1 cellular context compared by ENCODE assay signal in genomic region chr6:31655349-31656237, GRCh38.
TF ChIP-seq lines count a peak whose summit lies in the region.

Gene APOM (plus strand): TSS chr6:31655894. CDS start chr6:31655967, 73 bp downstream.

TF ChIP-seq in GM23338, 12 proteins besides CTCF, POLR2A, EP300 and RAD21:
- TF ChIP-seq, protein P1, sequence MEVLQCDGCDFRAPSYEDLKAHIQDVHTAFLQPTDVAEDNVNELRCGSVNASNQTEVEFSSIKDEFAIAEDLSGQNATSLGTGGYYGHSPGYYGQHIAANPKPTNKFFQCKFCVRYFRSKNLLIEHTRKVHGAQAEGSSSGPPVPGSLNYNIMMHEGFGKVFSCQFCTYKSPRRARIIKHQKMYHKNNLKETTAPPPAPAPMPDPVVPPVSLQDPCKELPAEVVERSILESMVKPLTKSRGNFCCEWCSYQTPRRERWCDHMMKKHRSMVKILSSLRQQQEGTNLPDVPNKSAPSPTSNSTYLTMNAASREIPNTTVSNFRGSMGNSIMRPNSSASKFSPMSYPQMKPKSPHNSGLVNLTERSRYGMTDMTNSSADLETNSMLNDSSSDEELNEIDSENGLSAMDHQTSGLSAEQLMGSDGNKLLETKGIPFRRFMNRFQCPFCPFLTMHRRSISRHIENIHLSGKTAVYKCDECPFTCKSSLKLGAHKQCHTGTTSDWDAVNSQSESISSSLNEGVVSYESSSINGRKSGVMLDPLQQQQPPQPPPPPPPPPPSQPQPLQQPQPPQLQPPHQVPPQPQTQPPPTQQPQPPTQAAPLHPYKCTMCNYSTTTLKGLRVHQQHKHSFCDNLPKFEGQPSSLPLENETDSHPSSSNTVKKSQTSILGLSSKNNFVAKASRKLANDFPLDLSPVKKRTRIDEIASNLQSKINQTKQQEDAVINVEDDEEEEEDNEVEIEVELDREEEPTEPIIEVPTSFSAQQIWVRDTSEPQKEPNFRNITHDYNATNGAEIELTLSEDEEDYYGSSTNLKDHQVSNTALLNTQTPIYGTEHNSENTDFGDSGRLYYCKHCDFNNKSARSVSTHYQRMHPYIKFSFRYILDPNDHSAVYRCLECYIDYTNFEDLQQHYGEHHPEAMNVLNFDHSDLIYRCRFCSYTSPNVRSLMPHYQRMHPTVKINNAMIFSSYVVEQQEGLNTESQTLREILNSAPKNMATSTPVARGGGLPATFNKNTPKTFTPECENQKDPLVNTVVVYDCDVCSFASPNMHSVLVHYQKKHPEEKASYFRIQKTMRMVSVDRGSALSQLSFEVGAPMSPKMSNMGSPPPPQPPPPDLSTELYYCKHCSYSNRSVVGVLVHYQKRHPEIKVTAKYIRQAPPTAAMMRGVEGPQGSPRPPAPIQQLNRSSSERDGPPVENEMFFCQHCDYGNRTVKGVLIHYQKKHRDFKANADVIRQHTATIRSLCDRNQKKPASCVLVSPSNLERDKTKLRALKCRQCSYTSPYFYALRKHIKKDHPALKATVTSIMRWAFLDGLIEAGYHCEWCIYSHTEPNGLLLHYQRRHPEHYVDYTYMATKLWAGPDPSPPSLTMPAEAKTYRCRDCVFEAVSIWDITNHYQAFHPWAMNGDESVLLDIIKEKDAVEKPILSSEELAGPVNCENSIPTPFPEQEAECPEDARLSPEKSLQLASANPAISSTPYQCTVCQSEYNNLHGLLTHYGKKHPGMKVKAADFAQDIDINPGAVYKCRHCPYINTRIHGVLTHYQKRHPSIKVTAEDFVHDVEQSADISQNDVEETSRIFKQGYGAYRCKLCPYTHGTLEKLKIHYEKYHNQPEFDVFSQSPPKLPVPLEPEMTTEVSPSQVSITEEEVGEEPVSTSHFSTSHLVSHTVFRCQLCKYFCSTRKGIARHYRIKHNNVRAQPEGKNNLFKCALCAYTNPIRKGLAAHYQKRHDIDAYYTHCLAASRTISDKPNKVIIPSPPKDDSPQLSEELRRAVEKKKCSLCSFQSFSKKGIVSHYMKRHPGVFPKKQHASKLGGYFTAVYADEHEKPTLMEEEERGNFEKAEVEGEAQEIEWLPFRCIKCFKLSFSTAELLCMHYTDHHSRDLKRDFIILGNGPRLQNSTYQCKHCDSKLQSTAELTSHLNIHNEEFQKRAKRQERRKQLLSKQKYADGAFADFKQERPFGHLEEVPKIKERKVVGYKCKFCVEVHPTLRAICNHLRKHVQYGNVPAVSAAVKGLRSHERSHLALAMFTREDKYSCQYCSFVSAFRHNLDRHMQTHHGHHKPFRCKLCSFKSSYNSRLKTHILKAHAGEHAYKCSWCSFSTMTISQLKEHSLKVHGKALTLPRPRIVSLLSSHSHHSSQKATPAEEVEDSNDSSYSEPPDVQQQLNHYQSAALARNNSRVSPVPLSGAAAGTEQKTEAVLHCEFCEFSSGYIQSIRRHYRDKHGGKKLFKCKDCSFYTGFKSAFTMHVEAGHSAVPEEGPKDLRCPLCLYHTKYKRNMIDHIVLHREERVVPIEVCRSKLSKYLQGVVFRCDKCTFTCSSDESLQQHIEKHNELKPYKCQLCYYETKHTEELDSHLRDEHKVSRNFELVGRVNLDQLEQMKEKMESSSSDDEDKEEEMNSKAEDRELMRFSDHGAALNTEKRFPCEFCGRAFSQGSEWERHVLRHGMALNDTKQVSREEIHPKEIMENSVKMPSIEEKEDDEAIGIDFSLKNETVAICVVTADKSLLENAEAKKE (CRISPR knock-in tag; IDR thresholded peaks at IDR 0.05), result no peak
- TF ChIP-seq EZH2 (IDR thresholded peaks at IDR 0.05; ENCODE audit: low read depth, unreplicated experiment) (no peak), STAT1 (IDR thresholded peaks at IDR 0.05; ENCODE audit: unreplicated experiment) (no peak), POLR2AphosphoS5 (IDR thresholded peaks at IDR 0.05; ENCODE audit: low read depth) (no peak), REST (IDR thresholded peaks at IDR 0.05; ENCODE audit: unreplicated experiment) (no peak), ZNF114 (CRISPR knock-in tag; IDR thresholded peaks at IDR 0.05) (no peak), EZH2phosphoT487 (IDR thresholded peaks at IDR 0.05; ENCODE audit: unreplicated experiment) (no peak), ZNF331 (CRISPR knock-in tag; IDR thresholded peaks at IDR 0.05; ENCODE audit: low read depth) (no peak), CREB1 (CRISPR knock-in tag; IDR thresholded peaks at IDR 0.05; ENCODE audit: low read depth) (no peak)
- TF ChIP-seq, protein P2, sequence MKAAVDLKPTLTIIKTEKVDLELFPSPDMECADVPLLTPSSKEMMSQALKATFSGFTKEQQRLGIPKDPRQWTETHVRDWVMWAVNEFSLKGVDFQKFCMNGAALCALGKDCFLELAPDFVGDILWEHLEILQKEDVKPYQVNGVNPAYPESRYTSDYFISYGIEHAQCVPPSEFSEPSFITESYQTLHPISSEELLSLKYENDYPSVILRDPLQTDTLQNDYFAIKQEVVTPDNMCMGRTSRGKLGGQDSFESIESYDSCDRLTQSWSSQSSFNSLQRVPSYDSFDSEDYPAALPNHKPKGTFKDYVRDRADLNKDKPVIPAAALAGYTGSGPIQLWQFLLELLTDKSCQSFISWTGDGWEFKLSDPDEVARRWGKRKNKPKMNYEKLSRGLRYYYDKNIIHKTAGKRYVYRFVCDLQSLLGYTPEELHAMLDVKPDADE (IDR thresholded peaks at IDR 0.05), result no peak
